Comparison of ENCODE assay signal across 24 cellular contexts in genomic region chr2:38194751-38195150, GRCh38.
DNase-seq lines count a peak whose midpoint lies in the region; ATAC-seq, FAIRE-seq and TF ChIP-seq lines count a peak whose summit lies in the region.
"Had no signal": no experiment of that assay in that cellular context is flagged by ENCODE, and none has a peak within 500 bp of the region (broad histone marks: within the 10 kb centered on the region; RNA-seq: fewer than 3 reads in every experiment).

No MANE protein-coding gene starts in this region.

- H3K27me3 Mint-ChIP-seq in MCF 10A (ENCODE audit: insufficient read depth, unreplicated experiment), result no peaks in the 10 kb centered on the region
- H3K27me3 Mint-ChIP-seq in progenitor cell of endocrine pancreas, result no peaks in the 10 kb centered on the region

- H3K4me3 ChIP-seq in breast epithelium (no peak overlapping the region), RWPE2 (ENCODE audit: severe bottlenecking) (no peak overlapping the region), keratinocyte (ENCODE audit: control insufficient read depth in 2 of 3, extremely low read depth in 1 of 3, insufficient read depth in 2 of 3, low read depth in 1 of 3, low read length in 3 of 3) (no peak overlapping the region)

- no peak overlapping the region for H3K4me3 Mint-ChIP-seq in MCF 10A (ENCODE audit: unreplicated experiment)
- H3K4me3 Mint-ChIP-seq in progenitor cell of endocrine pancreas (ENCODE audit: low read depth), result no peak overlapping the region
- H3K4me3 Mint-ChIP-seq: CD14-positive monocyte, IgD-negative memory B cell had no signal

- H3K36me3 Mint-ChIP-seq in MCF 10A (ENCODE audit: insufficient read depth, unreplicated experiment) (peaks cover 51% of the 10 kb centered on the region), progenitor cell of endocrine pancreas (ENCODE audit: insufficient read depth) (no peaks in the 10 kb centered on the region)
- H3K36me3 Mint-ChIP-seq: IgD-negative memory B cell had no signal

- TF ChIP-seq CTCF in MCF 10A (IDR thresholded peaks at IDR 0.05; ENCODE audit: unreplicated experiment) (no peak), breast epithelium (IDR thresholded peaks at IDR 0.05) (no peak), RWPE2 (IDR thresholded peaks at IDR 0.05; ENCODE audit: poor library complexity, severe bottlenecking) (no peak), keratinocyte (optimal IDR thresholded peaks at IDR 0.05 in 1 of 3, IDR thresholded peaks at IDR 0.05 in 1 of 3, conservative IDR thresholded peaks at IDR 0.05 in 1 of 3; ENCODE audit: extremely low read depth in 1 of 3, insufficient read depth in 2 of 3, low read length in 3 of 3) (no peak), progenitor cell of endocrine pancreas (IDR thresholded peaks at IDR 0.05; ENCODE audit: unreplicated experiment) (no peak)

- H4K20me1 ChIP-seq in keratinocyte (ENCODE audit: control insufficient read depth, extremely low read depth, insufficient read depth, low read length), result no peaks in the 10 kb centered on the region

- no peak for TF ChIP-seq POLR2A in breast epithelium (IDR thresholded peaks at IDR 0.05)

- CTCF ChIA-PET in MCF 10A (lab: Yijun Ruan, JAX), result no interaction called here

- H3K4me1 ChIP-seq in breast epithelium (no peaks in the 10 kb centered on the region), RWPE2 (ENCODE audit: insufficient read depth, poor library complexity, severe bottlenecking) (peaks cover 4% of the 10 kb centered on the region), keratinocyte (ENCODE audit: control insufficient read depth, extremely low read depth, insufficient read depth, low read length) (peaks cover 7% of the 10 kb centered on the region)

- no peak overlapping the region for H2AFZ ChIP-seq in keratinocyte (ENCODE audit: control insufficient read depth, low read length)

- peak; percentile 48 for FAIRE-seq in keratinocyte (lab: Jason Lieb, UNC)
- FAIRE-seq: RCC 7860 had no signal

- H3K36me3 ChIP-seq in breast epithelium, result no peaks in the 10 kb centered on the region
- no peaks in the 10 kb centered on the region for H3K36me3 ChIP-seq in RWPE2 (ENCODE audit: low read depth)
- H3K36me3 ChIP-seq in keratinocyte (ENCODE audit: control insufficient read depth in 2 of 2, extremely low read depth in 1 of 2, insufficient read depth in 2 of 2, low read length in 2 of 2), result no peaks in the 10 kb centered on the region

- H3K27ac ChIP-seq in breast epithelium, result no peak overlapping the region
- no peak overlapping the region for H3K27ac ChIP-seq in RWPE2 (ENCODE audit: poor library complexity, severe bottlenecking)
- H3K27ac ChIP-seq in keratinocyte (ENCODE audit: control insufficient read depth, insufficient read depth, low read length), result no peak overlapping the region
- H3K27ac ChIP-seq: HL-60 had no signal

- H3K9me3 ChIP-seq in breast epithelium (no peaks in the 10 kb centered on the region), RWPE2 (ENCODE audit: severe bottlenecking) (no peaks in the 10 kb centered on the region), keratinocyte (ENCODE audit: control insufficient read depth, low read depth, low read length) (no peaks in the 10 kb centered on the region)

- H3K79me2 ChIP-seq in keratinocyte (ENCODE audit: control insufficient read depth, insufficient read depth, low read length), result no peaks in the 10 kb centered on the region

- DNase-seq in MCF 10A (ENCODE audit: unreplicated experiment) (peak; percentile 43), breast epithelium (ENCODE audit: low spot score in 2 of 2) (no peak), RWPE2 (ENCODE audit: low spot score) (no peak), keratinocyte (ENCODE audit: low read depth, low spot score) (peak; percentile 44), NCI-H2171 treated with DMSO at 0.1 percent for 48 hours (lab: John Stamatoyannopoulos, UW) (no peak), NCI-H2107 (lab: John Stamatoyannopoulos, UW) (no peak), progenitor cell of endocrine pancreas (ENCODE audit: low spot score, unreplicated experiment) (no peak)
- DNase-seq: 8988T, COR-L47, GDM1, GOT3, Karpas-422, MM.1S, NCI-H1105 treated with DMSO at 0.1 percent for 48 hours, NCI-H187, NCI-H446, NCI-H526 treated with DMSO at 0.1 percent for 48 hours, SIG-M5 had no signal

- H3K27ac Mint-ChIP-seq in MCF 10A (ENCODE audit: low read depth, unreplicated experiment) (no peak overlapping the region), progenitor cell of endocrine pancreas (no peak overlapping the region)
- H3K27ac Mint-ChIP-seq: IgD-negative memory B cell had no signal

- intact Hi-C loops in MCF 10A (cut with micrococcal nuclease), result no loop called here
- intact Hi-C loops in breast epithelium (cut with DNase I; ENCODE audit: low total_unique reads), result no loop called here

- H3K4me2 ChIP-seq in keratinocyte (ENCODE audit: control insufficient read depth, extremely low read depth, insufficient read depth, low read depth, low read length), result no peak overlapping the region

- no TSS peak for BruUV-seq in MCF 10A (replicated peaks; lab: Mats Ljungman, UMichigan)

- dilution Hi-C loops in keratinocyte (cut with MboI; ENCODE audit: extremely low pct_ligation_motif_present, low sequenced_read_pairs), result no loop called here

- no peak overlapping the region for H3K9ac ChIP-seq in keratinocyte (ENCODE audit: control insufficient read depth, extremely low read depth, insufficient read depth, low read length)

- no peaks in the 10 kb centered on the region for H3K27me3 ChIP-seq in breast epithelium
- no peaks in the 10 kb centered on the region for H3K27me3 ChIP-seq in RWPE2 (ENCODE audit: insufficient read depth, poor library complexity, severe bottlenecking)
- no peaks in the 10 kb centered on the region for H3K27me3 ChIP-seq in keratinocyte (ENCODE audit: control insufficient read depth, extremely low read depth, insufficient read depth, low read length)

- POLR2A ChIA-PET in MCF 10A (lab: Yijun Ruan, JAX), result interaction anchor here (0.7 to 2.4 kb wide), 9 partner anchors 11 to 48 kb away, joined by 3 to 8 read pairs (median 6); no protein-coding TSS in a partner anchor

- ATAC-seq in RWPE2 (ENCODE audit: low read depth) (peak; percentile 81), GM19455 (IDR thresholded peaks at IDR 0.05; ENCODE audit: unreplicated experiment) (no peak)
- ATAC-seq: HCT116 had no signal

- peaks cover 38% of the 10 kb centered on the region for H3K4me1 Mint-ChIP-seq in MCF 10A (ENCODE audit: insufficient read depth, unreplicated experiment)
- H3K4me1 Mint-ChIP-seq in progenitor cell of endocrine pancreas (ENCODE audit: low read depth), result no peaks in the 10 kb centered on the region

- no peaks in the 10 kb centered on the region for H3K9me1 ChIP-seq in keratinocyte (ENCODE audit: control insufficient read depth, extremely low read depth, insufficient read depth, low read length)

- H3K9me3 Mint-ChIP-seq in MCF 10A (ENCODE audit: unreplicated experiment), result peaks cover 8% of the 10 kb centered on the region
- H3K9me3 Mint-ChIP-seq in progenitor cell of endocrine pancreas (ENCODE audit: low read depth), result no peaks in the 10 kb centered on the region

Comparison
In these comparisons a context has a peak if more than half of its experiments do, and no peak if none do; other contexts are left out.
1. DNase-seq: peak in MCF 10A (single experiment) and keratinocyte (single experiment); none in breast epithelium (0 of 2), RWPE2 (single experiment), NCI-H2171 treated with DMSO at 0.1 percent for 48 hours (single experiment), NCI-H2107 (single experiment) and progenitor cell of endocrine pancreas (single experiment).